ENCODE assay signal across 28 cellular contexts in the genomic region with DNA sequence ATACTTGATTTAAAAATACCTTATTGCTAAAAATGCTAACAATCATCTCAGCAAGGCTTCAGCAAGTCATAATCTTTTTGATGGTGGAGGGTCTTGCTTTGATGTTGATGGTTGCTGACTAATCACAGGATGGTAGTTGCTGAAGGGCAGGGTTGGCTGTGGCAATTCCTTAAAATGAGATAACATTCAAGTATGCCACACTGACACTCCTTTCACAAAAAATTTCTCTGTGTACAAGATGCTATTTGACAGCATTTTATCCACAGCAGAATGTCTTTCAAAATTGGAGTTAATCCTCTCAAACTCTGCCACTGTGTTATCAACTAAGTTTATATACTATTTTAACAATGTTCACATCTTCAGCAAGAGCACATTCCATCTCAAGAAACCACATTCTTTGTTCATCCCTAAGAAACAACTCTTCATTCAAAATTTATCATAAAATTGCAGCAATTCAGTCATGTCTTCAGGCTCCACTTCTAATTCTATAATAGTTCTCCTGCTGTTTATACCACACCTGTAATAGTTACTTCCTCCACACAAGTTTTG. TPM values are rescaled to one million over a fixed set of nuclear protein-coding genes. Genes with fewer than 3 reads are reported as not detected.
A peak's percentile ranks its signal among the peaks of the same experiment; 100 is the strongest.
DNase-seq lines count a peak whose midpoint lies in the region; ATAC-seq and TF ChIP-seq lines count a peak whose summit lies in the region.
"Had no signal": no experiment of that assay in that cellular context is flagged by ENCODE, and none has a peak within 500 bp of the region (broad histone marks: within the 10 kb centered on the region; RNA-seq: fewer than 3 reads in every experiment).

No MANE protein-coding gene starts in this region.

- intact Hi-C loops in tibial artery (cut with DNase I; ENCODE audit: low total_unique reads): no loop called here

- no peak overlapping the region for H4K91ac ChIP-seq in trophoblast cell (ENCODE audit: low read depth, low read length)

- no peak overlapping the region for H2BK120ac ChIP-seq in trophoblast cell (ENCODE audit: insufficient read depth, low read length, poor library complexity)

- no peaks in the 10 kb centered on the region for H3K27me3 ChIP-seq in SK-N-SH (ENCODE audit: insufficient read depth)
- no peaks in the 10 kb centered on the region for H3K27me3 ChIP-seq in trophoblast cell (ENCODE audit: insufficient read depth, low read length)
- H3K27me3 ChIP-seq in tibial artery: no peaks in the 10 kb centered on the region
- H3K27me3 ChIP-seq: BE2C, right atrium auricular region, SJCRH30, thyroid gland had no signal

- no peak overlapping the region for H3K14ac ChIP-seq in trophoblast cell (ENCODE audit: low read length)

- H4K12ac ChIP-seq in trophoblast cell (ENCODE audit: low read depth, low read length): no peak overlapping the region

- H3F3A ChIP-seq in SK-N-SH (replicated peaks; ENCODE audit: insufficient read depth): peaks cover 20% of the 10 kb centered on the region

- no peak overlapping the region for H2BK12ac ChIP-seq in trophoblast cell (ENCODE audit: low read length)

- peak overlapping the region; percentile 75 for H3K4ac ChIP-seq in trophoblast cell (ENCODE audit: low read depth, low read length)

- H3K9me2 ChIP-seq in SK-N-SH: no peaks in the 10 kb centered on the region

- no peak for ATAC-seq in SK-N-SH treated with all-trans-retinoic acid at 6 μM for 48 hours
- ATAC-seq: lower lobe of right lung, PC-3, WTC11 had no signal

- no peak for TF ChIP-seq EP300 in SK-N-SH (IDR thresholded peaks at IDR 0.05; ENCODE audit: borderline replicate concordance in 1 of 2, low read depth in 1 of 2, low read length in 1 of 2)

- H2AFZ ChIP-seq in SK-N-SH (ENCODE audit: low read depth) (no peak overlapping the region), trophoblast cell (ENCODE audit: insufficient read depth, low read length, poor library complexity) (no peak overlapping the region)

- DNase-seq in SK-N-SH (no peak), EL (peak; percentile 37), amniotic epithelial cell (ENCODE audit: low read depth) (peak; percentile 33), trophoblast cell (peak; percentile 50 to 85), tibial artery (no peak), globus pallidus (ENCODE audit: low spot score) (no peak), NCI-H1048 (lab: John Stamatoyannopoulos, UW) (no peak)
- DNase-seq: activated CD8-positive, alpha-beta memory T cell treated with anti-CD3 and anti-CD28 coated beads for 24 hours; activated naive CD8-positive, alpha-beta T cell treated with anti-CD3 and anti-CD28 coated beads, Interleukin-2, amount 10 ng/mL, durations not matched to agents 7 days and 5 days; BE2C; Calu3; H7; hippocampal formation; islet precursor cell; Kasumi-1; lower lobe of right lung; NCI-H1092 treated with DMSO at 0.1 percent for 48 hours; NCI-H2029; NCI-H345; nucleus accumbens; PC-3; SJCRH30; stimulated activated naive B cell treated with anti-CD40 and anti-IgM and Interleukin-4, amounts not matched to agents 10 μg/mL and 1 μg/mL and 100 μg/mL, for 72 hours; thyroid gland had no signal

- H3K27ac ChIP-seq in SK-N-SH (ENCODE audit: low read depth in 2 of 2, low read length in 1 of 2) (peak overlapping the region; percentile 34 to 48; a peak in 3 of 4 replicates), trophoblast cell (ENCODE audit: low read depth, low read length) (no peak overlapping the region), tibial artery (no peak overlapping the region)
- H3K27ac ChIP-seq: 22Rv1, SJCRH30 had no signal

- TF ChIP-seq CTCF in SK-N-SH (IDR thresholded peaks at IDR 0.05): no peak
- no peak for TF ChIP-seq CTCF in tibial artery (IDR thresholded peaks at IDR 0.05)

- H3K4me3 ChIP-seq in SK-N-SH (ENCODE audit: low read depth in 2 of 2, low read length in 1 of 2) (no peak overlapping the region), trophoblast cell (ENCODE audit: low read depth, low read length) (no peak overlapping the region), tibial artery (no peak overlapping the region)
- H3K4me3 ChIP-seq: lower lobe of right lung, right atrium auricular region, SJCRH30, thyroid gland had no signal

- H3K9me3 ChIP-seq in SK-N-SH: no peaks in the 10 kb centered on the region
- no peaks in the 10 kb centered on the region for H3K9me3 ChIP-seq in trophoblast cell (ENCODE audit: insufficient read depth, low read depth, low read length)
- no peaks in the 10 kb centered on the region for H3K9me3 ChIP-seq in tibial artery
- H3K9me3 ChIP-seq: BE2C, lower lobe of right lung, right atrium auricular region, SJCRH30, thyroid gland had no signal

- peaks cover 58% of the 10 kb centered on the region for H4K20me1 ChIP-seq in SK-N-SH (ENCODE audit: insufficient read depth)

- no peak overlapping the region for H3K18ac ChIP-seq in trophoblast cell (ENCODE audit: low read length)

- no peaks in the 10 kb centered on the region for H3K79me1 ChIP-seq in trophoblast cell (ENCODE audit: low read length)

- H3K36me3 ChIP-seq in SK-N-SH (replicated peaks in 1 of 2; ENCODE audit: control insufficient read depth in 1 of 2, insufficient read depth in 2 of 2, low read length in 1 of 2): peaks cover 15 to 19% of the 10 kb centered on the region in 2 experiments
- peaks cover 0 to 3% of the 10 kb centered on the region in 2 experiments for H3K36me3 ChIP-seq in trophoblast cell (ENCODE audit: control insufficient read depth in 1 of 2, insufficient read depth in 2 of 2, low read length in 2 of 2)
- H3K36me3 ChIP-seq in tibial artery: peaks cover 0 to 6% (median 0%) of the 10 kb centered on the region in 3 donors
- H3K36me3 ChIP-seq: BE2C, lower lobe of right lung, right atrium auricular region, thyroid gland had no signal

- H3K9ac ChIP-seq in SK-N-SH (no peak overlapping the region), trophoblast cell (ENCODE audit: low read length) (no peak overlapping the region)

- peaks cover 97% of the 10 kb centered on the region for H3K79me2 ChIP-seq in SK-N-SH (ENCODE audit: insufficient read depth)
- peaks cover 4% of the 10 kb centered on the region for H3K79me2 ChIP-seq in trophoblast cell (ENCODE audit: control insufficient read depth, insufficient read depth, low read length, poor library complexity)

- peaks cover 1 to 12% of the 10 kb centered on the region in 2 experiments; a peak in 1 of 4 replicates for H3K4me1 ChIP-seq in SK-N-SH (ENCODE audit: control insufficient read depth in 1 of 2, insufficient read depth in 2 of 2, low read depth in 1 of 2, low read length in 1 of 2)
- H3K4me1 ChIP-seq in trophoblast cell (ENCODE audit: control insufficient read depth in 1 of 2, insufficient read depth in 2 of 2, low read length in 2 of 2): peaks cover 5 to 10% of the 10 kb centered on the region in 2 experiments
- H3K4me1 ChIP-seq in tibial artery: peaks cover 0 to 95% (median 16%) of the 10 kb centered on the region in 4 donors

- TF ChIP-seq RAD21 in SK-N-SH (IDR thresholded peaks at IDR 0.05; ENCODE audit: low read length): no peak

- H2AK5ac ChIP-seq in trophoblast cell (ENCODE audit: low read length): no peak overlapping the region

- no peak overlapping the region for H3K23ac ChIP-seq in trophoblast cell (ENCODE audit: low read length)

- POLR2A ChIA-PET in SK-N-SH (lab: Yijun Ruan, JAX): no interaction called here

- CTCF ChIA-PET in SK-N-SH (lab: Yijun Ruan, JAX): interaction anchor here (1.3 kb wide), 1 partner anchor 211 kb away, joined by 3 read pairs; no protein-coding TSS in a partner anchor

- H4K8ac ChIP-seq in trophoblast cell (ENCODE audit: low read depth, low read length): no peak overlapping the region

- no peak overlapping the region for H2BK5ac ChIP-seq in trophoblast cell (ENCODE audit: low read depth, low read length, poor library complexity)

- H3K4me2 ChIP-seq in SK-N-SH (no peak overlapping the region), trophoblast cell (ENCODE audit: low read length) (no peak overlapping the region)

TF ChIP-seq in SK-N-SH, 30 proteins besides CTCF, POLR2A, EP300 and RAD21:
- TF ChIP-seq NRF1 (IDR thresholded peaks at IDR 0.05; ENCODE audit: low read depth, low read length): no peak
- TF ChIP-seq RXRA (IDR thresholded peaks at IDR 0.05; ENCODE audit: borderline replicate concordance, low read depth): no peak
- no peak for TF ChIP-seq NFIC (IDR thresholded peaks at IDR 0.05; ENCODE audit: borderline replicate concordance)
- no peak for TF ChIP-seq CHD2 (IDR thresholded peaks at IDR 0.05; ENCODE audit: low read length, partially characterized antibody)

TF ChIP-seq in SK-N-SH treated with all-trans-retinoic acid at 6 μM for 48 hours, 23 proteins besides CTCF, POLR2A, EP300 and RAD21:
- TF ChIP-seq RARB (CRISPR knock-in tag; IDR thresholded peaks at IDR 0.05): no peak

RNA-seq across cellular contexts. Expression of a gene that starts 16.1 kb away (rescaled TPM):
- polyA plus RNA-seq in SK-N-SH (2012; rRNA removed): 26.1 and 32.3 TPM in 2 replicates
- polyA plus RNA-seq in SK-N-SH (2012; cell fraction: cytosol; rRNA removed): 29.8 and 33.2 TPM in 2 replicates
- 34.5 and 54.7 TPM in 2 replicates for polyA plus RNA-seq in SK-N-SH (2012; cell fraction: nucleus; rRNA removed)
- 117 and 119 TPM in 2 replicates for polyA plus RNA-seq in trophoblast cell (2013)

Comparison
In these comparisons a context has a peak if more than half of its experiments do, and no peak if none do; other contexts are left out.
1. DNase-seq: peak in EL (single experiment), amniotic epithelial cell (single experiment) and trophoblast cell (2 of 2); none in SK-N-SH (single experiment), tibial artery (0 of 2), globus pallidus (single experiment) and NCI-H1048 (single experiment).
2. H3K27ac ChIP-seq: peak in SK-N-SH (2 of 2); none in trophoblast cell (single experiment) and tibial artery (0 of 2).